Comparison of ENCODE assay signal across 8 cellular contexts in the genomic region with DNA sequence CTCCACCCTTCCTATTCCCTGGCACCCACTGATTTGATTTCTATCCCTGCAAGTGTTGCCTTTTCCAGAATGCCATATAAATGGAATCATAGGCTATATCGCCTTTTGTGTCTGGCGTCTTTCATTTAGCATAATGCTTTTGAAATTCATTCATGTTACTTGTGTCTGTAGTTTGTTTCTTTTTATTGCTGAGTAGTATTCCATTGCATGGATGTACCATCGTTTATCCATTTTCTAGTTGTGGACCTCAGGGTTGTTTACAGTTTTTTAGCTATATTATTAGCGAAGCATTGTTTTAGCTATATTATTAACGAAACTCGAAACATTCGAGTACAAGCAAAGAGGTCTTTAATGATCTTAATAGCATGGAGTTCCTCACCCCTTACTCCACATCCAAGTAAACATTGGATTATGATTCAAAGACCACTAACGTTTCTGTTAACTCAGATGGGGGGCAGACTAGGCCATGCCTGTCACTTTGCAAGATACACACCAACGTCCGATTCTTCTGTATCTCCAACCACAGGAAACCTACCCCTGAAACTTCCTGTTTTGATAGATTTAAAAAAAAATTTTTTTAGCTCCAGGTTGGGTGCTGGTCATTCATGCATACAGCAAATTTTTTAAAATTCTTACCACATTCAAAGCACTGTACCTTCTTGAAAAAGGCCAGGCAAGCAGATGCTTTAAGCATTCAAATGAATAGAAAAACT. TPM values are rescaled to one million over a fixed set of nuclear protein-coding genes. Genes with fewer than 3 reads are reported as not detected.
DNase-seq lines count a peak whose midpoint lies in the region; ATAC-seq, FAIRE-seq and TF ChIP-seq lines count a peak whose summit lies in the region.

No MANE protein-coding gene starts in this region.

- H3K4me3 Mint-ChIP-seq in naive B cell = peak overlapping the region; percentile 85 to 98 (median 96)

- CTCF ChIA-PET in GM12878 (lab: Yijun Ruan, JAX) = interaction anchor here (1.2 to 6.5 kb wide), 7 partner anchors 14 to 338 kb away, joined by 3 to 147 read pairs (median 5); no protein-coding TSS in a partner anchor

- no peak for FAIRE-seq in GM12878 (lab: Jason Lieb, UNC)

- H3K27ac ChIP-seq in Karpas-422 (ENCODE audit: low read length) (peak overlapping the region; percentile 96), GM12878 (ENCODE audit: control insufficient read depth, insufficient read depth) (peak overlapping the region; percentile 82)

- H3K9ac ChIP-seq in ES-I3 (ENCODE audit: low read depth, low read length) (peak overlapping the region; percentile 93), Karpas-422 (ENCODE audit: low read length) (peak overlapping the region; percentile 94), GM12878 (ENCODE audit: control insufficient read depth, insufficient read depth, low read length) (peak overlapping the region; percentile 86)

- peaks cover 4% of the 10 kb centered on the region; the same call in 1 of the 2 replicates for H3K36me3 ChIP-seq in ES-I3 (ENCODE audit: insufficient read depth, low read length)
- peaks cover 32% of the 10 kb centered on the region for H3K36me3 ChIP-seq in Karpas-422 (ENCODE audit: insufficient read depth, low read length)
- H3K36me3 ChIP-seq in GM12878 (ENCODE audit: control insufficient read depth in 2 of 2, insufficient read depth in 2 of 2, low read length in 1 of 2) = peaks cover 0 to 2% of the 10 kb centered on the region in 2 experiments; a peak in 2 of 4 replicates

- 6% methylated on average over 10 of the region's 10 CpGs for WGBS in GM12878 (ENCODE audit: insufficient coverage, insufficient replicate concordance, low lambda C conversion rate, missing lambda C conversion rate)

- no peak for TF ChIP-seq CTCF in GM12878 (IDR thresholded peaks at IDR 0.05 in 2 of 3, conservative IDR thresholded peaks at IDR 0.05 in 1 of 3; ENCODE audit: control insufficient read depth in 2 of 3, extremely low read depth in 1 of 3, insufficient read depth in 1 of 3, low read depth in 3 of 3, low read length in 3 of 3)

- H3K9me3 ChIP-seq in ES-I3 (ENCODE audit: control insufficient read depth, insufficient read depth, low read length) (no peaks in the 10 kb centered on the region), Karpas-422 (ENCODE audit: low read length) (no peaks in the 10 kb centered on the region), GM12878 (replicated peaks; ENCODE audit: control insufficient read depth, insufficient read depth, low read length) (peaks cover 1% of the 10 kb centered on the region; the same call in 2 of the 3 replicates)

- RAD21 ChIA-PET in GM12878 (lab: Charles Lee; ENCODE audit: unreplicated experiment) = interaction anchor here (0.9 to 6.3 kb wide), 8 partner anchors 11 to 260 kb away, joined by 3 to 127 read pairs (median 4); a partner anchor contains a TSS

- H3K27me3 ChIP-seq in Karpas-422 (ENCODE audit: low read length) (no peaks in the 10 kb centered on the region), GM12878 (replicated peaks in 1 of 2; ENCODE audit: control insufficient read depth in 2 of 2, insufficient read depth in 2 of 2, low read length in 1 of 2) (no peaks in the 10 kb centered on the region)

- H3K4me2 ChIP-seq in Karpas-422 (ENCODE audit: low read depth, low read length, poor library complexity, severe bottlenecking) = peak overlapping the region; percentile 85
- H3K4me2 ChIP-seq in GM12878 (ENCODE audit: control insufficient read depth, insufficient read depth) = peak overlapping the region; percentile 86

- H3K36me3 Mint-ChIP-seq in naive B cell = peaks cover 6 to 19% of the 10 kb centered on the region in 2 donors

- no peak for TF ChIP-seq RAD21 in GM12878 (IDR thresholded peaks at IDR 0.05; ENCODE audit: insufficient read depth, low read depth, low read length)

- no peaks in the 10 kb centered on the region for H3K9me2 ChIP-seq in Karpas-422 (replicated peaks; ENCODE audit: insufficient read depth, low read length)

- H4K20me1 ChIP-seq in Karpas-422 (ENCODE audit: insufficient read depth, low read depth, low read length) (peaks cover 9% of the 10 kb centered on the region), GM12878 (ENCODE audit: control insufficient read depth, insufficient read depth) (no peaks in the 10 kb centered on the region)

- no peaks in the 10 kb centered on the region for H3K27me3 Mint-ChIP-seq in naive B cell

- H3K4me3 ChIP-seq in Karpas-422 (ENCODE audit: low read length) (peak overlapping the region; percentile 82), GM12878 (peak overlapping the region; percentile 95)

- SMC1A ChIA-PET in GM12878 (lab: Charles Lee; ENCODE audit: uncharacterized antibody, unreplicated experiment) = interaction anchor here (0.7 to 10.9 kb wide), 13 partner anchors 13 to 342 kb away, joined by 3 to 169 read pairs (median 3); a partner anchor contains a TSS

- H2AFZ ChIP-seq in Karpas-422 (ENCODE audit: low read length) (no peak overlapping the region), GM12878 (ENCODE audit: control insufficient read depth, low read depth, low read length) (peak overlapping the region; percentile 22; the same call in 1 of the 2 replicates)

- in situ Hi-C loops in GM12878 (cut with MboI) = loop anchor here (5.0 kb wide), 1 partner anchor 152 kb away; no protein-coding TSS in a partner anchor

- POLR2A ChIA-PET in GM12878 (lab: Charles Lee) = interaction anchor here (0.6 to 4.5 kb wide), 10 partner anchors 9 to 360 kb away, joined by 3 to 38 read pairs (median 6); a partner anchor contains a TSS

- intact Hi-C loops in GM12878 (cut with micrococcal nuclease; ENCODE audit: unreplicated experiment) = loop anchor here (5.0 to 10.0 kb wide), 3 partner anchors 157 to 310 kb away; a partner anchor contains a TSS

- peak overlapping the region; percentile 86 to 98 (median 94) for H3K27ac Mint-ChIP-seq in naive B cell

- TF ChIP-seq POLR2A in GM12878 (IDR thresholded peaks at IDR 0.05; ENCODE audit: low read depth, low read length) = no peak

- peaks cover 44 to 61% (median 56%) of the 10 kb centered on the region in 3 donors for H3K4me1 Mint-ChIP-seq in naive B cell

- DNase-seq in Karpas-422 (peak; percentile 93), GM12878 (ENCODE audit: low read depth, low spot score) (no peak), naive B cell (peak; percentile 75), NCI-H774 (lab: John Stamatoyannopoulos, UW) (no peak), DMS 273 treated with DMSO at 0.1 percent for 48 hours (lab: John Stamatoyannopoulos, UW) (no peak), NCI-H524 treated with DMSO at 0.1 percent for 48 hours (lab: John Stamatoyannopoulos, UW) (no peak)

- no peaks in the 10 kb centered on the region for H3K9me3 Mint-ChIP-seq in naive B cell

- TF ChIP-seq EP300 in GM12878 (IDR thresholded peaks at IDR 0.05; ENCODE audit: borderline replicate concordance in 1 of 2, control insufficient read depth in 1 of 2, low read depth in 2 of 2, low read length in 2 of 2) = no peak

- H3K79me2 ChIP-seq in Karpas-422 (ENCODE audit: low read length) (peaks cover 63% of the 10 kb centered on the region), GM12878 (ENCODE audit: control insufficient read depth, insufficient read depth, low read length) (peaks cover 66% of the 10 kb centered on the region)

- no TSS peak for BruUV-seq in GM12878 (replicated peaks; lab: Mats Ljungman, UMichigan)

- H3K4me1 ChIP-seq in ES-I3 (ENCODE audit: insufficient read depth, low read length) (peaks cover 6% of the 10 kb centered on the region; the same call in 1 of the 2 replicates), Karpas-422 (ENCODE audit: low read length) (peaks cover 52% of the 10 kb centered on the region), GM12878 (ENCODE audit: control insufficient read depth, insufficient read depth, low read length) (0 out of 2 replicates have a peak, but pooled peaks cover 3% of the 10 kb centered on the region)

- peak; percentile 54 for ATAC-seq in GM21528 (IDR thresholded peaks at IDR 0.05; ENCODE audit: low FRiP score, unreplicated experiment)
- ATAC-seq in GM12878 = peak; percentile 11
- ATAC-seq in naive B cell (ENCODE audit: low read depth in 2 of 2) = peak; percentile 59 to 61

TF ChIP-seq in GM12878, 131 proteins besides CTCF, POLR2A, EP300 and RAD21 (continues in another document):
- TF ChIP-seq ZNF217 (IDR thresholded peaks at IDR 0.05) (no peak), MEF2B (IDR thresholded peaks at IDR 0.05; ENCODE audit: partially characterized antibody, poor library complexity, severe bottlenecking) (no peak)
- TF ChIP-seq, protein P1, sequence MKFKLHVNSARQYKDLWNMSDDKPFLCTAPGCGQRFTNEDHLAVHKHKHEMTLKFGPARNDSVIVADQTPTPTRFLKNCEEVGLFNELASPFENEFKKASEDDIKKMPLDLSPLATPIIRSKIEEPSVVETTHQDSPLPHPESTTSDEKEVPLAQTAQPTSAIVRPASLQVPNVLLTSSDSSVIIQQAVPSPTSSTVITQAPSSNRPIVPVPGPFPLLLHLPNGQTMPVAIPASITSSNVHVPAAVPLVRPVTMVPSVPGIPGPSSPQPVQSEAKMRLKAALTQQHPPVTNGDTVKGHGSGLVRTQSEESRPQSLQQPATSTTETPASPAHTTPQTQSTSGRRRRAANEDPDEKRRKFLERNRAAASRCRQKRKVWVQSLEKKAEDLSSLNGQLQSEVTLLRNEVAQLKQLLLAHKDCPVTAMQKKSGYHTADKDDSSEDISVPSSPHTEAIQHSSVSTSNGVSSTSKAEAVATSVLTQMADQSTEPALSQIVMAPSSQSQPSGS (IDR thresholded peaks at IDR 0.05; ENCODE audit: low read length) = peak; percentile 70

RNA-seq across cellular contexts. Expression of a gene that starts 1.1 kb away (rescaled TPM):
- 50.4 and 148 TPM in 2 replicates for total RNA-seq in Karpas-422 (2014; rRNA removed; shearing (Covaris generic); ENCODE audit: low replicate concordance)
- 11.4 and 13.2 TPM in 2 replicates for total RNA-seq in GM12878 (2013; cell fraction: nucleolus; rRNA removed)
- total RNA-seq in GM12878 (2014; rRNA removed) (21.6 and 26.9 TPM in 2 replicates), GM12878 (2014; rRNA removed; fragmentation: Illumina TruSeq; extraction: Trizol) (25.0 and 25.7 TPM in 2 replicates), GM12878 (2021) (23.6 and 24.7 TPM in 2 replicates)
- polyA plus RNA-seq in GM12878 (2011; ENCODE audit: low read depth) = 3.9 TPM
- polyA plus RNA-seq in GM12878 (2011; rRNA removed) (28.2 and 42.5 TPM in 2 replicates), GM12878 (2014; fragmentation: Illumina TruSeq; extraction: Trizol) (33.5 and 42.4 TPM in 2 replicates), GM12878 (2014; fragmentation: Nextera tagmentation; extraction: Ambion mirVana) (10 to 100 TPM; 20.0 to 26.7 TPM), GM12878 (2014; rRNA removed) (15.9 and 20.4 TPM in 2 replicates), GM12878 (2016; fragmentation: Nextera tagmentation; extraction: Ambion mirVana) (10 to 100 TPM; 67.4 to 69.4 TPM), naive B cell (ENCODE audit: low read depth in 6 of 6) (100 to 1,000 TPM; 154 to 228 (median 181) TPM)
- 10.3 and 16.8 TPM in 2 replicates for polyA plus RNA-seq in GM12878 (2011; cell fraction: cytosol; rRNA removed)
- 8.5 and 12.0 TPM in 2 replicates for polyA plus RNA-seq in GM12878 (2011; cell fraction: nucleus; rRNA removed)
- 7.5 and 16.6 TPM in 2 replicates for polyA plus RNA-seq in GM12878 (2012)
- 6.1 and 9.8 TPM in 2 replicates for polyA minus RNA-seq in GM12878 (2011; rRNA and poly(A)+ RNA removed)
- 7.1 TPM in 2 replicates for polyA minus RNA-seq in GM12878 (2011; cell fraction: cytosol; rRNA and poly(A)+ RNA removed)
- polyA minus RNA-seq in GM12878 (2011; cell fraction: nucleus; rRNA and poly(A)+ RNA removed) = 4.8 and 7.1 TPM in 2 replicates

Comparison
In these comparisons a context has a peak if more than half of its experiments do, and no peak if none do; other contexts are left out.
1. DNase-seq: peak in Karpas-422 (single experiment) and naive B cell (single experiment); none in GM12878 (single experiment), NCI-H774 (single experiment), DMS 273 treated with DMSO at 0.1 percent for 48 hours (single experiment) and NCI-H524 treated with DMSO at 0.1 percent for 48 hours (single experiment).
2. Peak in every context shown above with its lines, with median percentiles within 50 percentile points of each other: H3K9ac ChIP-seq and ATAC-seq.